ENCODE assay signal across 21 cellular contexts in genomic region chr6:351867-352289, GRCh38. TPM values are rescaled to one million over a fixed set of nuclear protein-coding genes. Genes with fewer than 3 reads are reported as not detected.
DNase-seq lines count a peak whose midpoint lies in the region; ATAC-seq and TF ChIP-seq lines count a peak whose summit lies in the region.
"Had no signal": no experiment of that assay in that cellular context is flagged by ENCODE, and none has a peak within 500 bp of the region (broad histone marks: within the 10 kb centered on the region; RNA-seq: fewer than 3 reads in every experiment).

No MANE protein-coding gene starts in this region.

- H3K4me2 ChIP-seq in OCI-LY1 (ENCODE audit: low read length), result peak overlapping the region; percentile 40

- no peaks in the 10 kb centered on the region for H3K9me3 ChIP-seq in OCI-LY1 (ENCODE audit: low read length)
- H3K9me3 ChIP-seq: Caco-2 had no signal

- H3K9ac ChIP-seq in OCI-LY1 (ENCODE audit: low read length), result peak overlapping the region; percentile 37; the same call in 1 of the 2 replicates

- H3K27me3 ChIP-seq in OCI-LY1 (ENCODE audit: insufficient read depth, low read length), result no peaks in the 10 kb centered on the region

- intact Hi-C loops in activated T-helper 2 cell treated with anti-CD3 and anti-CD28 coated beads, Interferon-gamma antibody, Interleukin-2, Interleukin-4, amounts not matched to agents 10 μg/mL and 5 μg/mL and 100 μg/mL, durations not matched to agents 14 hours and 24 hours and 36 hours (cut with micrococcal nuclease), result no loop called here

- no peaks in the 10 kb centered on the region for H3K36me3 ChIP-seq in OCI-LY1 (ENCODE audit: insufficient read depth, low read length)
- H3K36me3 ChIP-seq: HAP-1 had no signal

- no peak for ATAC-seq in activated naive CD8-positive, alpha-beta T cell treated with anti-CD3 and anti-CD28 coated beads, Interleukin-2, amount 10 ng/mL, durations not matched to agents 7 days and 5 days (ENCODE audit: low read depth)
- ATAC-seq in activated naive CD8-positive, alpha-beta T cell treated with anti-CD3 and anti-CD28 coated beads, Interleukin-2, amount 50 U/mL, for 24 hours, result no peak
- no peak for ATAC-seq in stimulated activated memory B cell treated with anti-CD40 and anti-IgM and Interleukin-4, amounts not matched to agents 10 μg/mL and 1 μg/mL and 100 μg/mL, for 72 hours

- no peak overlapping the region for H2AFZ ChIP-seq in OCI-LY1 (ENCODE audit: low read length)

- peaks cover 8% of the 10 kb centered on the region for H3K36me3 Mint-ChIP-seq in activated naive CD8-positive, alpha-beta T cell treated with anti-CD3 and anti-CD28 coated beads, Interleukin-2, amount 10 ng/mL, durations not matched to agents 7 days and 5 days
- peaks cover 19% of the 10 kb centered on the region for H3K36me3 Mint-ChIP-seq in activated naive CD8-positive, alpha-beta T cell treated with anti-CD3 and anti-CD28 coated beads, Interleukin-2, amount 50 U/mL, for 24 hours (ENCODE audit: low read depth)
- H3K36me3 Mint-ChIP-seq in stimulated activated memory B cell treated with anti-CD40 and anti-IgM and Interleukin-4, amounts not matched to agents 10 μg/mL and 1 μg/mL and 100 μg/mL, for 72 hours, result peaks cover 59% of the 10 kb centered on the region
- H3K36me3 Mint-ChIP-seq in activated T-helper 2 cell treated with anti-CD3 and anti-CD28 coated beads, Interferon-gamma antibody, Interleukin-2, Interleukin-4, amounts not matched to agents 10 μg/mL and 5 μg/mL and 100 μg/mL, durations not matched to agents 14 hours and 24 hours and 36 hours (ENCODE audit: low read depth), result peaks cover 21% of the 10 kb centered on the region

- H3K4me3 Mint-ChIP-seq in activated naive CD8-positive, alpha-beta T cell treated with anti-CD3 and anti-CD28 coated beads, Interleukin-2, amount 10 ng/mL, durations not matched to agents 7 days and 5 days, result no peak overlapping the region
- H3K4me3 Mint-ChIP-seq in activated naive CD8-positive, alpha-beta T cell treated with anti-CD3 and anti-CD28 coated beads, Interleukin-2, amount 50 U/mL, for 24 hours, result no peak overlapping the region
- H3K4me3 Mint-ChIP-seq in stimulated activated memory B cell treated with anti-CD40 and anti-IgM and Interleukin-4, amounts not matched to agents 10 μg/mL and 1 μg/mL and 100 μg/mL, for 72 hours, result no peak overlapping the region
- no peak overlapping the region for H3K4me3 Mint-ChIP-seq in activated T-helper 2 cell treated with anti-CD3 and anti-CD28 coated beads, Interferon-gamma antibody, Interleukin-2, Interleukin-4, amounts not matched to agents 10 μg/mL and 5 μg/mL and 100 μg/mL, durations not matched to agents 14 hours and 24 hours and 36 hours (ENCODE audit: low read depth)
- H3K4me3 Mint-ChIP-seq: B cell; CD4-positive, CD25-positive, alpha-beta regulatory T cell had no signal

- no peaks in the 10 kb centered on the region for H3K27me3 Mint-ChIP-seq in activated naive CD8-positive, alpha-beta T cell treated with anti-CD3 and anti-CD28 coated beads, Interleukin-2, amount 10 ng/mL, durations not matched to agents 7 days and 5 days
- no peaks in the 10 kb centered on the region for H3K27me3 Mint-ChIP-seq in activated naive CD8-positive, alpha-beta T cell treated with anti-CD3 and anti-CD28 coated beads, Interleukin-2, amount 50 U/mL, for 24 hours
- H3K27me3 Mint-ChIP-seq in stimulated activated memory B cell treated with anti-CD40 and anti-IgM and Interleukin-4, amounts not matched to agents 10 μg/mL and 1 μg/mL and 100 μg/mL, for 72 hours, result no peaks in the 10 kb centered on the region
- no peaks in the 10 kb centered on the region for H3K27me3 Mint-ChIP-seq in activated T-helper 2 cell treated with anti-CD3 and anti-CD28 coated beads, Interferon-gamma antibody, Interleukin-2, Interleukin-4, amounts not matched to agents 10 μg/mL and 5 μg/mL and 100 μg/mL, durations not matched to agents 14 hours and 24 hours and 36 hours (ENCODE audit: low read depth)
- H3K27me3 Mint-ChIP-seq: B cell; CD4-positive, CD25-positive, alpha-beta regulatory T cell had no signal

- no peak for DNase-seq in activated naive CD8-positive, alpha-beta T cell treated with anti-CD3 and anti-CD28 coated beads, Interleukin-2, amount 10 ng/mL, durations not matched to agents 7 days and 5 days
- DNase-seq in activated naive CD8-positive, alpha-beta T cell treated with anti-CD3 and anti-CD28 coated beads, Interleukin-2, amount 50 U/mL, for 24 hours, result no peak
- DNase-seq in iPS-NIHi7 (ENCODE audit: extremely low spot score) (peak; percentile 39), erythroblast (lab: John Stamatoyannopoulos, UW) (no peak), NCI-H446 (lab: John Stamatoyannopoulos, UW) (no peak)
- DNase-seq in activated T-helper 2 cell treated with anti-CD3 and anti-CD28 coated beads, Interferon-gamma antibody, Interleukin-2, Interleukin-4, amounts not matched to agents 10 μg/mL and 5 μg/mL and 100 μg/mL, durations not matched to agents 14 hours and 24 hours and 36 hours (ENCODE audit: low spot score), result no peak
- DNase-seq: Caco-2; CD4-positive, CD25-positive, alpha-beta regulatory T cell; DMS153; NCI-H1048; NCI-H1436 treated with DMSO at 0.1 percent for 48 hours; NCI-H2081; NCI-H510A treated with DMSO at 0.1 percent for 48 hours; NCI-H82 had no signal

- no peak for TF ChIP-seq POLR2A in erythroblast (IDR thresholded peaks at IDR 0.05; ENCODE audit: low read length)

- no peak overlapping the region for H3K4me3 ChIP-seq in OCI-LY1 (ENCODE audit: low read depth, low read length, poor library complexity, severe bottlenecking)
- H3K4me3 ChIP-seq: HAP-1, SK-N-MC had no signal

- H3K4me1 Mint-ChIP-seq in activated naive CD8-positive, alpha-beta T cell treated with anti-CD3 and anti-CD28 coated beads, Interleukin-2, amount 10 ng/mL, durations not matched to agents 7 days and 5 days, result peaks cover 7% of the 10 kb centered on the region
- peaks cover 9% of the 10 kb centered on the region for H3K4me1 Mint-ChIP-seq in activated naive CD8-positive, alpha-beta T cell treated with anti-CD3 and anti-CD28 coated beads, Interleukin-2, amount 50 U/mL, for 24 hours
- peaks cover 74% of the 10 kb centered on the region for H3K4me1 Mint-ChIP-seq in stimulated activated memory B cell treated with anti-CD40 and anti-IgM and Interleukin-4, amounts not matched to agents 10 μg/mL and 1 μg/mL and 100 μg/mL, for 72 hours
- H3K4me1 Mint-ChIP-seq in activated T-helper 2 cell treated with anti-CD3 and anti-CD28 coated beads, Interferon-gamma antibody, Interleukin-2, Interleukin-4, amounts not matched to agents 10 μg/mL and 5 μg/mL and 100 μg/mL, durations not matched to agents 14 hours and 24 hours and 36 hours (ENCODE audit: low read depth), result peaks cover 3% of the 10 kb centered on the region

- no peaks in the 10 kb centered on the region for H3K9me3 Mint-ChIP-seq in activated naive CD8-positive, alpha-beta T cell treated with anti-CD3 and anti-CD28 coated beads, Interleukin-2, amount 10 ng/mL, durations not matched to agents 7 days and 5 days
- H3K9me3 Mint-ChIP-seq in activated naive CD8-positive, alpha-beta T cell treated with anti-CD3 and anti-CD28 coated beads, Interleukin-2, amount 50 U/mL, for 24 hours, result no peaks in the 10 kb centered on the region
- no peaks in the 10 kb centered on the region for H3K9me3 Mint-ChIP-seq in stimulated activated memory B cell treated with anti-CD40 and anti-IgM and Interleukin-4, amounts not matched to agents 10 μg/mL and 1 μg/mL and 100 μg/mL, for 72 hours
- H3K9me3 Mint-ChIP-seq in activated T-helper 2 cell treated with anti-CD3 and anti-CD28 coated beads, Interferon-gamma antibody, Interleukin-2, Interleukin-4, amounts not matched to agents 10 μg/mL and 5 μg/mL and 100 μg/mL, durations not matched to agents 14 hours and 24 hours and 36 hours, result no peaks in the 10 kb centered on the region

- H3K9me2 ChIP-seq in OCI-LY1 (ENCODE audit: low read depth, low read length), result no peaks in the 10 kb centered on the region

- POLR2A ChIA-PET in activated naive CD8-positive, alpha-beta T cell treated with anti-CD3 and anti-CD28 coated beads, Interleukin-2, amount 10 ng/mL, durations not matched to agents 7 days and 5 days (lab: Charles Lee), result interaction anchor here (0.6 to 1.9 kb wide), 2 partner anchors 13 to 40 kb away, joined by 3 to 8 read pairs; partner anchors contain the start of gene IRF4

- H3F3A ChIP-seq in OCI-LY1 (ENCODE audit: insufficient read depth, low read length), result no peaks in the 10 kb centered on the region

- H3K79me2 ChIP-seq in OCI-LY1 (ENCODE audit: insufficient read depth, low read length), result no peaks in the 10 kb centered on the region

- H3K4me1 ChIP-seq in OCI-LY1 (ENCODE audit: insufficient read depth, low read length, severe bottlenecking), result peaks cover 88% of the 10 kb centered on the region
- H3K4me1 ChIP-seq: Caco-2, HAP-1 had no signal

- TF ChIP-seq CTCF in OCI-LY1 (IDR thresholded peaks at IDR 0.05; ENCODE audit: low read length), result no peak

- H3K27ac ChIP-seq in OCI-LY1 (ENCODE audit: low read depth, low read length, poor library complexity, severe bottlenecking), result peak overlapping the region; percentile 97
- H3K27ac ChIP-seq: 22Rv1, HL-60, SK-N-MC had no signal

- no peaks in the 10 kb centered on the region for H4K20me1 ChIP-seq in OCI-LY1 (ENCODE audit: insufficient read depth, low read length)

- H3K27ac Mint-ChIP-seq in activated naive CD8-positive, alpha-beta T cell treated with anti-CD3 and anti-CD28 coated beads, Interleukin-2, amount 10 ng/mL, durations not matched to agents 7 days and 5 days, result peak overlapping the region; percentile 31
- H3K27ac Mint-ChIP-seq in activated naive CD8-positive, alpha-beta T cell treated with anti-CD3 and anti-CD28 coated beads, Interleukin-2, amount 50 U/mL, for 24 hours, result no peak overlapping the region
- peak overlapping the region; percentile 97 for H3K27ac Mint-ChIP-seq in stimulated activated memory B cell treated with anti-CD40 and anti-IgM and Interleukin-4, amounts not matched to agents 10 μg/mL and 1 μg/mL and 100 μg/mL, for 72 hours
- H3K27ac Mint-ChIP-seq in activated T-helper 2 cell treated with anti-CD3 and anti-CD28 coated beads, Interferon-gamma antibody, Interleukin-2, Interleukin-4, amounts not matched to agents 10 μg/mL and 5 μg/mL and 100 μg/mL, durations not matched to agents 14 hours and 24 hours and 36 hours, result no peak overlapping the region
- H3K27ac Mint-ChIP-seq: B cell; CD4-positive, CD25-positive, alpha-beta regulatory T cell had no signal

RNA-seq across cellular contexts. Expression of gene IRF4, which starts 39.7 kb away (rescaled TPM):
- 10 to 100 TPM; 94.2 to 95.1 TPM for total RNA-seq in activated naive CD8-positive, alpha-beta T cell treated with anti-CD3 and anti-CD28 coated beads, Interleukin-2, amount 10 ng/mL, durations not matched to agents 7 days and 5 days
- total RNA-seq in activated T-helper 2 cell treated with anti-CD3 and anti-CD28 coated beads, Interferon-gamma antibody, Interleukin-2, Interleukin-4, amounts not matched to agents 10 μg/mL and 5 μg/mL and 100 μg/mL, durations not matched to agents 14 hours and 24 hours and 36 hours, result 1,053 and 1,062 TPM in 2 replicates
- total RNA-seq: Caco-2 had no signal

RNA-seq across cellular contexts. Expression of gene DUSP22, which starts 59.6 kb away (rescaled TPM):
- 10 to 100 TPM; 49.1 to 50.4 TPM for total RNA-seq in activated naive CD8-positive, alpha-beta T cell treated with anti-CD3 and anti-CD28 coated beads, Interleukin-2, amount 10 ng/mL, durations not matched to agents 7 days and 5 days
- 27.5 and 28.6 TPM in 2 replicates for total RNA-seq in activated T-helper 2 cell treated with anti-CD3 and anti-CD28 coated beads, Interferon-gamma antibody, Interleukin-2, Interleukin-4, amounts not matched to agents 10 μg/mL and 5 μg/mL and 100 μg/mL, durations not matched to agents 14 hours and 24 hours and 36 hours

Comparison
In these comparisons a context has a peak if more than half of its experiments do, and no peak if none do; other contexts are left out.
1. H3K27ac Mint-ChIP-seq: peak in activated naive CD8-positive, alpha-beta T cell treated with anti-CD3 and anti-CD28 coated beads, Interleukin-2, amount 10 ng/mL, durations not matched to agents 7 days and 5 days (single experiment) and stimulated activated memory B cell treated with anti-CD40 and anti-IgM and Interleukin-4, amounts not matched to agents 10 μg/mL and 1 μg/mL and 100 μg/mL, for 72 hours (single experiment); none in activated naive CD8-positive, alpha-beta T cell treated with anti-CD3 and anti-CD28 coated beads, Interleukin-2, amount 50 U/mL, for 24 hours (single experiment) and activated T-helper 2 cell treated with anti-CD3 and anti-CD28 coated beads, Interferon-gamma antibody, Interleukin-2, Interleukin-4, amounts not matched to agents 10 μg/mL and 5 μg/mL and 100 μg/mL, durations not matched to agents 14 hours and 24 hours and 36 hours (single experiment).
2. RNA of gene IRF4, which starts 39.7 kb away (total RNA-seq): 1,053 to 1,062 TPM in activated T-helper 2 cell treated with anti-CD3 and anti-CD28 coated beads, Interferon-gamma antibody, Interleukin-2, Interleukin-4, amounts not matched to agents 10 μg/mL and 5 μg/mL and 100 μg/mL, durations not matched to agents 14 hours and 24 hours and 36 hours; 94.2 to 95.1 TPM in activated naive CD8-positive, alpha-beta T cell treated with anti-CD3 and anti-CD28 coated beads, Interleukin-2, amount 10 ng/mL, durations not matched to agents 7 days and 5 days; every median in the first group is over 10 times any median in the second.